1 cellular context compared by ENCODE assay signal in the genomic region with DNA sequence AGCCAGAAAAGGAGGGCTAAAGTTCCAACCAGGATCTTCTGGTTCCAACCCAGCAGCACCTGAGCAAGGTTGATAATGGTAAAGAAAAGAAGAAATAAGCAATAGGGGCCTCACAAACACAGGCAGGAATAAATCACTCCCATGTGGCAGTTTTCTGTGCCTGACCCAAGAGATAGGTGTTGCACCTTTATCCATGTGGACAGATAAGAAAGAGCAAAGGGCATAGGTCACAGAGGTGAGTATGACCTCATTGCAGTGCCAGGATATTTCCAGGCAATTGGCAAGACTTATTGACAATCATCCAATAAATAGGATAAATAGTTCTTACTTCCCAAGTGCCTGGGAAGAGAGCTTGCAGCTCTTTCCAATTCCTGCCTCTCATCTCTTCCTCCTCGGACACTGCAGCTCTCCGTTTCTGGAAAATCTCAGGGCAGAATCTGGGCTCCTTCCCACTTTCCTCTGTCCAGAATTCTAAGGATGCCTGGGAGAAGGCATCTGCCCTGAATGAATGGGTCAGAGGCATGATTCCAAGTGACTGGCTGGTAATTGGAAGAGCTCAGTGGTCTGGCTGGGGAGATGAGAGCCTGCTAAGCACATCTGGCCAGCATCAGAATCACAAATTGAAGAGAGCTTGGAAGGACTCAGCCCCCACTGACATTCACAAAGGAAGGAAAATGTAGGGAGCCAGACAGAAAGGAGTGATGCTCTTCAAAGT.
TF ChIP-seq lines count a peak whose summit lies in the region.

No MANE protein-coding gene starts in this region.

TF ChIP-seq in HepG2, 621 proteins besides CTCF, POLR2A, EP300 and RAD21:
- TF ChIP-seq, protein P1, sequence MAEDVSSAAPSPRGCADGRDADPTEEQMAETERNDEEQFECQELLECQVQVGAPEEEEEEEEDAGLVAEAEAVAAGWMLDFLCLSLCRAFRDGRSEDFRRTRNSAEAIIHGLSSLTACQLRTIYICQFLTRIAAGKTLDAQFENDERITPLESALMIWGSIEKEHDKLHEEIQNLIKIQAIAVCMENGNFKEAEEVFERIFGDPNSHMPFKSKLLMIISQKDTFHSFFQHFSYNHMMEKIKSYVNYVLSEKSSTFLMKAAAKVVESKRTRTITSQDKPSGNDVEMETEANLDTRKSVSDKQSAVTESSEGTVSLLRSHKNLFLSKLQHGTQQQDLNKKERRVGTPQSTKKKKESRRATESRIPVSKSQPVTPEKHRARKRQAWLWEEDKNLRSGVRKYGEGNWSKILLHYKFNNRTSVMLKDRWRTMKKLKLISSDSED (CRISPR knock-in tag; IDR thresholded peaks at IDR 0.05), result no peak
- TF ChIP-seq NR2C2 (CRISPR knock-in tag; IDR thresholded peaks at IDR 0.05; ENCODE audit: borderline replicate concordance) (0 out of 2 replicates have a peak, but pooled peaks have one; percentile 30), NR2F6 (IDR thresholded peaks at IDR 0.05) (peak; percentile 30; the same call in 1 of the 2 replicates), NR2F6 (CRISPR knock-in tag; IDR thresholded peaks at IDR 0.05) (no peak)
